1 cellular context compared by ENCODE assay signal in the genomic region with DNA sequence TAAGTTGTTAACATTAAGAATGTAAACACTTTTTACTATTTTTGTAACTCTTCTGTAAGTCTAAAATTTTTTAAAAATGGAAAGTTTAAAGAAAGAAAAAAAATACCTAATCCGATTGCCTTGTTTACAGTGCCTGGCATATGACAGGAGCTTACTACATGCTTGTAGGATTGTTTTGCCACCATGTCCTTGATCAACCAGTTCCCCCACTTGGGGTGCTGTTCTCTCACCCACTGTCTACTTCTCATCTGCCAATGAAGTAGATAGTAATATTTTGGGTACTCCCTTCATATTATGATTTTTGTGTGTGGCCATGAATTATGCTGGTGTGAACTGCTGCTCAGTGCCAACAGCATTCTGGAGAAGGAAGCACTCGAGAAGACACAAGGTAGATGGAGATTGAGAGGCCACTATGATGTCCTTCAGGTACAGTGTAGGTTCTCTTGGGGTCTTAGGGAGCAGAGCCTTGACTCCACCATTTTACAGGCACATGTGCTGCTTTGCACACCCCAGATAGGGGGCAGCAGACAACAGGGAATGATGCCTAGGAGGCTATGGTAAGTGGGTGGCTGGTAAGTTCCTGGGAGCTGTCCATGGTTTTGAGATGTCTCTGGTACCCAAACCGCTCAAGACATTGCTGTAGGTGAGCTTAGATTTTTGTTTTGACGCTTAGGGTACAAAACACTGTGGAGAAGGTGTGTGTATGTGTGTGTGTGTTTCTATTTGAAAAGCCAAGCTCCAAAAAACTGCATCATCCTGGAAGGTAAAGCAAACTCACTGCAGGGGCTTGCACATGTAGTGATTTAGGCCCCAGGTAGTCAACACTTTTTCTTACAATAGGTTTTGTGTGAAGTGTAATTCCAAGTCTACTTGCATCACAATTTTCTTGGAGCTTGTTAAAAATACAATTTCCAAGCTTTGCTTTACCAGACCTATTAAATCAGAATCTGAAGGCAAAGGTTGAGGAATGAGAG.
TF ChIP-seq lines count a peak whose summit lies in the region.

No MANE protein-coding gene starts in this region.

TF ChIP-seq in HepG2, 621 proteins besides CTCF, POLR2A, EP300 and RAD21 (continued from another document and continues in another):
- no peak for TF ChIP-seq MTA1 (CRISPR knock-in tag; IDR thresholded peaks at IDR 0.05; ENCODE audit: borderline replicate concordance)
- peak; percentile 58; the same call in 1 of the 2 replicates for TF ChIP-seq SALL2 (CRISPR knock-in tag; IDR thresholded peaks at IDR 0.05)
- TF ChIP-seq SP140L (CRISPR knock-in tag; IDR thresholded peaks at IDR 0.05; ENCODE audit: borderline replicate concordance) = no peak; the same call in 1 of the 2 replicates
- TF ChIP-seq ZNF75D (CRISPR knock-in tag; IDR thresholded peaks at IDR 0.05; ENCODE audit: borderline replicate concordance) = no peak
- TF ChIP-seq HOXD1 (CRISPR knock-in tag; IDR thresholded peaks at IDR 0.05) = no peak
- peak; percentile 46 for TF ChIP-seq CBX1 (IDR thresholded peaks at IDR 0.05; ENCODE audit: low read depth)
- peak; percentile 41 for TF ChIP-seq YY1 (IDR thresholded peaks at IDR 0.05; ENCODE audit: insufficient read depth, insufficient replicate concordance, low read depth, low read length)
- TF ChIP-seq MXD4 (CRISPR knock-in tag; IDR thresholded peaks at IDR 0.05) = peak; percentile 49; the same call in 1 of the 2 replicates
- TF ChIP-seq ZNF235 (CRISPR knock-in tag; IDR thresholded peaks at IDR 0.05; ENCODE audit: borderline replicate concordance) = no peak
- no peak for TF ChIP-seq SRSF9 (IDR thresholded peaks at IDR 0.05; ENCODE audit: borderline replicate concordance, insufficient read depth, low read depth, low read length, poor library complexity, severe bottlenecking)
- peak; percentile 98 for TF ChIP-seq WIZ (CRISPR knock-in tag; IDR thresholded peaks at IDR 0.05)
- no peak for TF ChIP-seq ARID2 (CRISPR knock-in tag; IDR thresholded peaks at IDR 0.05; ENCODE audit: borderline replicate concordance)
- TF ChIP-seq, protein P1, sequence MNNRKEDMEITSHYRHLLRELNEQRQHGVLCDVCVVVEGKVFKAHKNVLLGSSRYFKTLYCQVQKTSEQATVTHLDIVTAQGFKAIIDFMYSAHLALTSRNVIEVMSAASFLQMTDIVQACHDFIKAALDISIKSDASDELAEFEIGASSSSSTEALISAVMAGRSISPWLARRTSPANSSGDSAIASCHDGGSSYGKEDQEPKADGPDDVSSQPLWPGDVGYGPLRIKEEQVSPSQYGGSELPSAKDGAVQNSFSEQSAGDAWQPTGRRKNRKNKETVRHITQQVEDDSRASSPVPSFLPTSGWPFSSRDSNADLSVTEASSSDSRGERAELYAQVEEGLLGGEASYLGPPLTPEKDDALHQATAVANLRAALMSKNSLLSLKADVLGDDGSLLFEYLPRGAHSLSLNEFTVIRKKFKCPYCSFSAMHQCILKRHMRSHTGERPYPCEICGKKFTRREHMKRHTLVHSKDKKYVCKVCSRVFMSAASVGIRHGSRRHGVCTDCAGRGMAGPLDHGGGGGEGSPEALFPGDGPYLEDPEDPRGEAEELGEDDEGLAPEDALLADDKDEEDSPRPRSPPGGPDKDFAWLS (CRISPR knock-in tag; IDR thresholded peaks at IDR 0.05; ENCODE audit: borderline replicate concordance) = no peak
- TF ChIP-seq, protein P2, sequence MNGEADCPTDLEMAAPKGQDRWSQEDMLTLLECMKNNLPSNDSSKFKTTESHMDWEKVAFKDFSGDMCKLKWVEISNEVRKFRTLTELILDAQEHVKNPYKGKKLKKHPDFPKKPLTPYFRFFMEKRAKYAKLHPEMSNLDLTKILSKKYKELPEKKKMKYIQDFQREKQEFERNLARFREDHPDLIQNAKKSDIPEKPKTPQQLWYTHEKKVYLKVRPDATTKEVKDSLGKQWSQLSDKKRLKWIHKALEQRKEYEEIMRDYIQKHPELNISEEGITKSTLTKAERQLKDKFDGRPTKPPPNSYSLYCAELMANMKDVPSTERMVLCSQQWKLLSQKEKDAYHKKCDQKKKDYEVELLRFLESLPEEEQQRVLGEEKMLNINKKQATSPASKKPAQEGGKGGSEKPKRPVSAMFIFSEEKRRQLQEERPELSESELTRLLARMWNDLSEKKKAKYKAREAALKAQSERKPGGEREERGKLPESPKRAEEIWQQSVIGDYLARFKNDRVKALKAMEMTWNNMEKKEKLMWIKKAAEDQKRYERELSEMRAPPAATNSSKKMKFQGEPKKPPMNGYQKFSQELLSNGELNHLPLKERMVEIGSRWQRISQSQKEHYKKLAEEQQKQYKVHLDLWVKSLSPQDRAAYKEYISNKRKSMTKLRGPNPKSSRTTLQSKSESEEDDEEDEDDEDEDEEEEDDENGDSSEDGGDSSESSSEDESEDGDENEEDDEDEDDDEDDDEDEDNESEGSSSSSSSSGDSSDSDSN (CRISPR knock-in tag; IDR thresholded peaks at IDR 0.05) = no peak
- TF ChIP-seq GATA4 (IDR thresholded peaks at IDR 0.05; ENCODE audit: borderline replicate concordance, low read depth) = no peak
- TF ChIP-seq ZNF781 (CRISPR knock-in tag; IDR thresholded peaks at IDR 0.05; ENCODE audit: borderline replicate concordance, not compliant biosample characterization) = peak; percentile 62
- no peak; the same call in 1 of the 2 replicates for TF ChIP-seq KLF9 (CRISPR knock-in tag; IDR thresholded peaks at IDR 0.05; ENCODE audit: low read depth)
- TF ChIP-seq, protein P3, sequence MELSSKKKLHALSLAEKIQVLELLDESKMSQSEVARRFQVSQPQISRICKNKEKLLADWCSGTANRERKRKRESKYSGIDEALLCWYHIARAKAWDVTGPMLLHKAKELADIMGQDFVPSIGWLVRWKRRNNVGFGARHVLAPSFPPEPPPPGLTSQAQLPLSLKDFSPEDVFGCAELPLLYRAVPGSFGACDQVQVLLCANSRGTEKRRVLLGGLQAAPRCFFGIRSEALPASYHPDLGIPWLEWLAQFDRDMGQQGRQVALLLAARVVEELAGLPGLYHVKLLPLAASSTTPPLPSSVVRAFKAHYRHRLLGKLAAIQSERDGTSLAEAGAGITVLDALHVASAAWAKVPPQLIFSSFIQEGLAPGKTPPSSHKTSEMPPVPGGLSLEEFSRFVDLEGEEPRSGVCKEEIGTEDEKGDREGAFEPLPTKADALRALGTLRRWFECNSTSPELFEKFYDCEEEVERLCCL (CRISPR knock-in tag; IDR thresholded peaks at IDR 0.05; ENCODE audit: borderline replicate concordance) = peak; percentile 75; the same call in 1 of the 2 replicates
- no peak for TF ChIP-seq SOX13 (IDR thresholded peaks at IDR 0.05)
- peak in 1 of 2 experiments; percentile 38; a peak in 1 of 4 replicates for TF ChIP-seq SOX13 (CRISPR knock-in tag; conservative IDR thresholded peaks at IDR 0.05 in 1 of 2, IDR thresholded peaks at IDR 0.05 in 1 of 2)
- 0 out of 2 replicates have a peak, but pooled peaks have one; percentile 49 for TF ChIP-seq HMG20B (CRISPR knock-in tag; conservative IDR thresholded peaks at IDR 0.05)
- TF ChIP-seq CC2D1A (CRISPR knock-in tag; IDR thresholded peaks at IDR 0.05) = no peak
- TF ChIP-seq RAD51 (IDR thresholded peaks at IDR 0.05; ENCODE audit: borderline replicate concordance) = no peak
- TF ChIP-seq, protein P4, sequence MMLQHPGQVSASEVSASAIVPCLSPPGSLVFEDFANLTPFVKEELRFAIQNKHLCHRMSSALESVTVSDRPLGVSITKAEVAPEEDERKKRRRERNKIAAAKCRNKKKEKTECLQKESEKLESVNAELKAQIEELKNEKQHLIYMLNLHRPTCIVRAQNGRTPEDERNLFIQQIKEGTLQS (CRISPR knock-in tag; IDR thresholded peaks at IDR 0.05) = 0 out of 2 replicates have a peak, but pooled peaks have one; percentile 44
- no peak for TF ChIP-seq ZNF296 (CRISPR knock-in tag; conservative IDR thresholded peaks at IDR 0.05)
- TF ChIP-seq ZFX (CRISPR knock-in tag; IDR thresholded peaks at IDR 0.05; ENCODE audit: low read depth) = no peak
- peak; percentile 83 for TF ChIP-seq SALL1 (CRISPR knock-in tag; IDR thresholded peaks at IDR 0.05)
- TF ChIP-seq, protein P5, sequence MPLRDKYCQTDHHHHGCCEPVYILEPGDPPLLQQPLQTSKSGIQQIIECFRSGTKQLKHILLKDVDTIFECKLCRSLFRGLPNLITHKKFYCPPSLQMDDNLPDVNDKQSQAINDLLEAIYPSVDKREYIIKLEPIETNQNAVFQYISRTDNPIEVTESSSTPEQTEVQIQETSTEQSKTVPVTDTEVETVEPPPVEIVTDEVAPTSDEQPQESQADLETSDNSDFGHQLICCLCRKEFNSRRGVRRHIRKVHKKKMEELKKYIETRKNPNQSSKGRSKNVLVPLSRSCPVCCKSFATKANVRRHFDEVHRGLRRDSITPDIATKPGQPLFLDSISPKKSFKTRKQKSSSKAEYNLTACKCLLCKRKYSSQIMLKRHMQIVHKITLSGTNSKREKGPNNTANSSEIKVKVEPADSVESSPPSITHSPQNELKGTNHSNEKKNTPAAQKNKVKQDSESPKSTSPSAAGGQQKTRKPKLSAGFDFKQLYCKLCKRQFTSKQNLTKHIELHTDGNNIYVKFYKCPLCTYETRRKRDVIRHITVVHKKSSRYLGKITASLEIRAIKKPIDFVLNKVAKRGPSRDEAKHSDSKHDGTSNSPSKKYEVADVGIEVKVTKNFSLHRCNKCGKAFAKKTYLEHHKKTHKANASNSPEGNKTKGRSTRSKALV (CRISPR knock-in tag; IDR thresholded peaks at IDR 0.05) = 0 out of 2 replicates have a peak, but pooled peaks have one; percentile 43
- no peak for TF ChIP-seq PRPF4 (IDR thresholded peaks at IDR 0.05; ENCODE audit: low read depth, low read length, poor library complexity, severe bottlenecking)
- TF ChIP-seq ZFP36L2 (CRISPR knock-in tag; IDR thresholded peaks at IDR 0.05) = peak; percentile 89; the same call in 1 of the 2 replicates
- no peak for TF ChIP-seq KDM5B (CRISPR knock-in tag; IDR thresholded peaks at IDR 0.05; ENCODE audit: borderline replicate concordance)
- peak; percentile 64 for TF ChIP-seq RXRB (CRISPR knock-in tag; IDR thresholded peaks at IDR 0.05; ENCODE audit: borderline replicate concordance)
- TF ChIP-seq, protein P6, sequence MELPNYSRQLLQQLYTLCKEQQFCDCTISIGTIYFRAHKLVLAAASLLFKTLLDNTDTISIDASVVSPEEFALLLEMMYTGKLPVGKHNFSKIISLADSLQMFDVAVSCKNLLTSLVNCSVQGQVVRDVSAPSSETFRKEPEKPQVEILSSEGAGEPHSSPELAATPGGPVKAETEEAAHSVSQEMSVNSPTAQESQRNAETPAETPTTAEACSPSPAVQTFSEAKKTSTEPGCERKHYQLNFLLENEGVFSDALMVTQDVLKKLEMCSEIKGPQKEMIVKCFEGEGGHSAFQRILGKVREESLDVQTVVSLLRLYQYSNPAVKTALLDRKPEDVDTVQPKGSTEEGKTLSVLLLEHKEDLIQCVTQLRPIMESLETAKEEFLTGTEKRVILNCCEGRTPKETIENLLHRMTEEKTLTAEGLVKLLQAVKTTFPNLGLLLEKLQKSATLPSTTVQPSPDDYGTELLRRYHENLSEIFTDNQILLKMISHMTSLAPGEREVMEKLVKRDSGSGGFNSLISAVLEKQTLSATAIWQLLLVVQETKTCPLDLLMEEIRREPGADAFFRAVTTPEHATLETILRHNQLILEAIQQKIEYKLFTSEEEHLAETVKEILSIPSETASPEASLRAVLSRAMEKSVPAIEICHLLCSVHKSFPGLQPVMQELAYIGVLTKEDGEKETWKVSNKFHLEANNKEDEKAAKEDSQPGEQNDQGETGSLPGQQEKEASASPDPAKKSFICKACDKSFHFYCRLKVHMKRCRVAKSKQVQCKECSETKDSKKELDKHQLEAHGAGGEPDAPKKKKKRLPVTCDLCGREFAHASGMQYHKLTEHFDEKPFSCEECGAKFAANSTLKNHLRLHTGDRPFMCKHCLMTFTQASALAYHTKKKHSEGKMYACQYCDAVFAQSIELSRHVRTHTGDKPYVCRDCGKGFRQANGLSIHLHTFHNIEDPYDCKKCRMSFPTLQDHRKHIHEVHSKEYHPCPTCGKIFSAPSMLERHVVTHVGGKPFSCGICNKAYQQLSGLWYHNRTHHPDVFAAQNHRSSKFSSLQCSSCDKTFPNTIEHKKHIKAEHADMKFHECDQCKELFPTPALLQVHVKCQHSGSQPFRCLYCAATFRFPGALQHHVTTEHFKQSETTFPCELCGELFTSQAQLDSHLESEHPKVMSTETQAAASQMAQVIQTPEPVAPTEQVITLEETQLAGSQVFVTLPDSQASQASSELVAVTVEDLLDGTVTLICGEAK (IDR thresholded peaks at IDR 0.05) = no peak
- TF ChIP-seq, protein P6 (CRISPR knock-in tag; IDR thresholded peaks at IDR 0.05) = no peak
- TF ChIP-seq, protein P7, sequence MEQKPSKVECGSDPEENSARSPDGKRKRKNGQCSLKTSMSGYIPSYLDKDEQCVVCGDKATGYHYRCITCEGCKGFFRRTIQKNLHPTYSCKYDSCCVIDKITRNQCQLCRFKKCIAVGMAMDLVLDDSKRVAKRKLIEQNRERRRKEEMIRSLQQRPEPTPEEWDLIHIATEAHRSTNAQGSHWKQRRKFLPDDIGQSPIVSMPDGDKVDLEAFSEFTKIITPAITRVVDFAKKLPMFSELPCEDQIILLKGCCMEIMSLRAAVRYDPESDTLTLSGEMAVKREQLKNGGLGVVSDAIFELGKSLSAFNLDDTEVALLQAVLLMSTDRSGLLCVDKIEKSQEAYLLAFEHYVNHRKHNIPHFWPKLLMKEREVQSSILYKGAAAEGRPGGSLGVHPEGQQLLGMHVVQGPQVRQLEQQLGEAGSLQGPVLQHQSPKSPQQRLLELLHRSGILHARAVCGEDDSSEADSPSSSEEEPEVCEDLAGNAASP (CRISPR knock-in tag; IDR thresholded peaks at IDR 0.05; ENCODE audit: borderline replicate concordance) = peak; percentile 60; the same call in 1 of the 2 replicates
- no peak for TF ChIP-seq SATB2 (CRISPR knock-in tag; IDR thresholded peaks at IDR 0.05)
- TF ChIP-seq NKX3-1 (CRISPR knock-in tag; IDR thresholded peaks at IDR 0.05) = peak; percentile 87; the same call in 1 of the 2 replicates
- TF ChIP-seq TSC22D2 (CRISPR knock-in tag; IDR thresholded peaks at IDR 0.05; ENCODE audit: borderline replicate concordance) = peak; percentile 86; the same call in 1 of the 2 replicates
- peak; percentile 77; the same call in 1 of the 2 replicates for TF ChIP-seq ZNF33B (CRISPR knock-in tag; IDR thresholded peaks at IDR 0.05)
